8 cellular contexts compared by ENCODE assay signal in genomic region chr5:61333351-61334223, GRCh38. TPM values are rescaled to one million over a fixed set of nuclear protein-coding genes. Genes with fewer than 3 reads are reported as not detected.
DNase-seq lines count a peak whose midpoint lies in the region; ATAC-seq, FAIRE-seq and TF ChIP-seq lines count a peak whose summit lies in the region.

No MANE protein-coding gene starts in this region.

- peaks cover 5% of the 10 kb centered on the region for H3K36me3 Mint-ChIP-seq in astrocyte (ENCODE audit: low read depth, unreplicated experiment)

- H3K4me2 ChIP-seq in astrocyte (ENCODE audit: low read length), result peak overlapping the region; percentile 93

- H3K27me3 ChIP-seq in astrocyte (ENCODE audit: insufficient read depth, low read length), result no peaks in the 10 kb centered on the region
- H3K27me3 ChIP-seq in right cardiac atrium (ENCODE audit: control insufficient read depth, insufficient read depth), result no peaks in the 10 kb centered on the region

- peaks cover 33% of the 10 kb centered on the region for H3K4me1 Mint-ChIP-seq in astrocyte (ENCODE audit: low read depth, unreplicated experiment)

- peak overlapping the region; percentile 70 for H3K27ac Mint-ChIP-seq in astrocyte (ENCODE audit: unreplicated experiment)

- no peak for FAIRE-seq in astrocyte (lab: Jason Lieb, UNC)

- H3K9me3 ChIP-seq in astrocyte (ENCODE audit: insufficient read depth, low read depth, low read length), result no peaks in the 10 kb centered on the region
- no peaks in the 10 kb centered on the region for H3K9me3 ChIP-seq in right cardiac atrium (ENCODE audit: control insufficient read depth, low read length)

- H2AFZ ChIP-seq in astrocyte (ENCODE audit: low read depth, low read length), result no peak overlapping the region

- DNase-seq in stimulated activated CD4-positive, alpha-beta T cell treated with anti-CD3 and anti-CD28 coated beads, Interleukin-1b, Interleukin-23, amount 100 ng/mL, for 48 hours, result peak; percentile 2
- DNase-seq in stimulated activated CD4-positive, alpha-beta T cell treated with anti-CD3 and anti-CD28 coated beads, Interleukin-2, amount 100 ng/mL, for 48 hours, result no peak
- DNase-seq in RPMI8226 (peak; percentile 75), astrocyte (ENCODE audit: low read depth) (no peak), right cardiac atrium (peak; percentile 50 to 81 (median 80)), retinal pigment epithelial cell (ENCODE audit: low read depth) (no peak)
- DNase-seq in NK-92 treated with Interleukin-12 subunit alpha and Interleukin-12 subunit beta, amount 100 ng/mL, for 24 hours (lab: John Stamatoyannopoulos, UW), result no peak

- H3K36me3 ChIP-seq in astrocyte (ENCODE audit: insufficient read depth, low read length), result no peaks in the 10 kb centered on the region

- H3K27me3 Mint-ChIP-seq in astrocyte (ENCODE audit: low read depth, unreplicated experiment), result no peaks in the 10 kb centered on the region

- H3K9me3 Mint-ChIP-seq in astrocyte (ENCODE audit: unreplicated experiment), result no peaks in the 10 kb centered on the region

- WGBS in right cardiac atrium, result under 1% methylated on average over 78 of the region's 82 CpGs

- H4K20me1 ChIP-seq in astrocyte (ENCODE audit: insufficient read depth, low read length), result peaks cover 53% of the 10 kb centered on the region

- H3K27ac ChIP-seq in astrocyte (ENCODE audit: low read depth, low read length) (peak overlapping the region; percentile 83), right cardiac atrium (ENCODE audit: low read length) (peak overlapping the region; percentile 40)

- peak overlapping the region; percentile 90 for H3K9ac ChIP-seq in astrocyte (ENCODE audit: low read length)

- intact Hi-C loops in right cardiac atrium (cut with DNase I), result loop anchor here in 3 of 4 donors (5.0 to 10.0 kb wide), 5 partner anchors 71 to 324 kb away; partner anchors contain the start of gene SMIM15 (in 1 of the 3)

- H3K4me1 ChIP-seq in astrocyte (ENCODE audit: insufficient read depth, low read length) (peaks cover 22% of the 10 kb centered on the region), right cardiac atrium (ENCODE audit: control insufficient read depth, insufficient read depth, low read length) (peaks cover 4% of the 10 kb centered on the region)

- peaks cover 60% of the 10 kb centered on the region for H3K79me2 ChIP-seq in astrocyte (ENCODE audit: insufficient read depth, low read length)

- peak overlapping the region; percentile 92 for H3K4me3 Mint-ChIP-seq in astrocyte (ENCODE audit: unreplicated experiment)

- ATAC-seq in right cardiac atrium, result peak in 1 of 2 donors; percentile 0
- no peak for ATAC-seq in HG02870 (IDR thresholded peaks at IDR 0.05; ENCODE audit: unreplicated experiment)

- TF ChIP-seq CTCF in astrocyte (IDR thresholded peaks at IDR 0.05; ENCODE audit: insufficient read depth, low read depth, low read length) (no peak), retinal pigment epithelial cell (conservative IDR thresholded peaks at IDR 0.05; ENCODE audit: low read depth, low read length) (no peak)

- H3K4me3 ChIP-seq in astrocyte (ENCODE audit: insufficient read depth, low read depth, low read length) (peak overlapping the region; percentile 85), right cardiac atrium (ENCODE audit: low read length) (peak overlapping the region; percentile 94), retinal pigment epithelial cell (ENCODE audit: low read length) (peak overlapping the region; percentile 94)

RNA-seq across cellular contexts. Expression of gene ZSWIM6, which starts 1.5 kb away (rescaled TPM):
- 33.8 and 40.1 TPM in 2 replicates for total RNA-seq in astrocyte
- total RNA-seq in right cardiac atrium, result 1 to 10 TPM; 6.3 to 7.9 (median 7.3) TPM
- 2.5 TPM for polyA plus RNA-seq in right cardiac atrium

Comparison
In these comparisons a context has a peak if more than half of its experiments do, and no peak if none do; other contexts are left out.
1. DNase-seq: peak in stimulated activated CD4-positive, alpha-beta T cell treated with anti-CD3 and anti-CD28 coated beads, Interleukin-1b, Interleukin-23, amount 100 ng/mL, for 48 hours (single experiment), RPMI8226 (single experiment) and right cardiac atrium (3 of 3); none in stimulated activated CD4-positive, alpha-beta T cell treated with anti-CD3 and anti-CD28 coated beads, Interleukin-2, amount 100 ng/mL, for 48 hours (0 of 2), astrocyte (single experiment), retinal pigment epithelial cell (single experiment) and NK-92 treated with Interleukin-12 subunit alpha and Interleukin-12 subunit beta, amount 100 ng/mL, for 24 hours (single experiment).
2. Peak in every context shown above with its lines, with median percentiles within 50 percentile points of each other: H3K4me3 ChIP-seq.